Comparison of ENCODE assay signal across 8 cellular contexts in the genomic region with DNA sequence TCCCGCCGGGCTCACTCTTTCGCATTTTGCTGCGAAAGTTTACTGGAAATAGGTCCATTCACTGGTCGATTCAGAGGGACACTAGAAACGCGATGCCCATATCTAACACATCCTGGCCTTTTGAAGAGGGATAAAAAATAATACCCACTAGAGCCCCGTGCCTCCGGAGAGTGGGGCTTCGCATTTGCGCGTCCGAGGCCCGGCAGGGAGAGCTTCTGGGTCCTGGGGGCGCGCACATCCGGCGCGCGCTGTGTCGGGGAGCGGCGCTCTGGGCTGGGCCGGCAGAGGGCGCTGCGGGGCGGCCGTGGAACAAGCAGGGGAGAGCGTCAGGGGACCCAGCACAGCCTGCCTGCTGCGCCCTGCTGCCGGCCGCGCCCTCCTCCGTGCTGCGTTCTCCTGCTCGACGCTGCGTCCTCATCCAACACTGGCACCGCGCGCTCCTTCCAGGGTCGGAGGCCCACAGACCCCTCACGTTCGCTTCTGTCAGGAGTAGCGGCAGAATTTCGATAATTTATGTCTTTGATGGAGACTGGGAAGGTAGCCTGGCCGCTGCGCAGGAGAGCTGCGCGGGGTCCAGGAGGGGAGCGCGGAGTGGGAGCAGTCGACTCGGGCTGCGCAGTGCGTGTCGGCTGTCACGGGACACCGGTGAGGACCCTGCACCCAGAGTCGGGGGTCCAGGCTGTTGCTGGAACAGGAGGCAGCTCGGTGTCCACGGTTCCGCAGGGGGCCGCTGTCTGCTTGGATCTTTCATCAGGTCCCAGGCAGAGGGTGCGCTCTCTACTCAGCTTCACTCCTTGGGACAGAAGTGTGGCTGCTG. TPM values are rescaled to one million over a fixed set of nuclear protein-coding genes. Genes with fewer than 3 reads are reported as not detected.
DNase-seq lines count a peak whose midpoint lies in the region; ATAC-seq and TF ChIP-seq lines count a peak whose summit lies in the region.

No MANE protein-coding gene starts in this region.

- ATAC-seq in GM21717 (IDR thresholded peaks at IDR 0.05; ENCODE audit: unreplicated experiment) (peak; percentile 97), left ventricle myocardium superior (peak; percentile 98), psoas muscle (peak; percentile 97 to 99 (median 98))

- H3K9me3 ChIP-seq in DOHH2 (ENCODE audit: control insufficient read depth, insufficient read depth, low read length) = no peaks in the 10 kb centered on the region
- H3K9me3 ChIP-seq in psoas muscle = no peaks in the 10 kb centered on the region

- H4K20me1 ChIP-seq in DOHH2 (ENCODE audit: control insufficient read depth, insufficient read depth, low read depth, low read length) = no peaks in the 10 kb centered on the region

- H3K27ac ChIP-seq in DOHH2 (ENCODE audit: low read depth, low read length) (no peak overlapping the region), psoas muscle (peak overlapping the region; percentile 68)

- H3K4me1 ChIP-seq in DOHH2 (ENCODE audit: control insufficient read depth, low read length) (no peaks in the 10 kb centered on the region), psoas muscle (no peaks in the 10 kb centered on the region)

- TF ChIP-seq CTCF in DOHH2 (IDR thresholded peaks at IDR 0.05; ENCODE audit: low read depth, low read length, poor library complexity, severe bottlenecking) (peak; percentile 73), psoas muscle (IDR thresholded peaks at IDR 0.05) (peak; percentile 85)

- peak; percentile 51; the same call in 1 of the 2 replicates for TF ChIP-seq RAD21 in Ishikawa (IDR thresholded peaks at IDR 0.05; ENCODE audit: low read depth)

- intact Hi-C loops in left ventricle myocardium superior (cut with micrococcal nuclease) (loop anchor here (10.0 kb wide), 1 partner anchor 635 kb away; no protein-coding TSS in a partner anchor), psoas muscle (cut with DNase I) (loop anchor here (1.0 to 10.0 kb wide), 4 partner anchors 355 to 1172 kb away; partner anchors contain the start of gene CXCL12 (in 1 of the 2))

- WGBS in psoas muscle, 3 donors = 1 to 3% (median 1%) methylated on average over 58 to 65 of the region's 65 CpGs

- TF ChIP-seq EP300 in Ishikawa (IDR thresholded peaks at IDR 0.05; ENCODE audit: borderline replicate concordance) = no peak

- no peaks in the 10 kb centered on the region for H3K9me2 ChIP-seq in DOHH2 (replicated peaks; ENCODE audit: control insufficient read depth, low read length)

- H3K27me3 ChIP-seq in DOHH2 (ENCODE audit: control insufficient read depth, low read length) = no peaks in the 10 kb centered on the region
- no peaks in the 10 kb centered on the region for H3K27me3 ChIP-seq in psoas muscle (ENCODE audit: insufficient read depth in 3 of 3, low read length in 2 of 3)

- peak; percentile 65 to 84 (median 70) for DNase-seq in T-helper 2 cell
- DNase-seq in amygdala (lab: John Stamatoyannopoulos, UW) = peak in 55 of 56 donors; percentile 10 to 84 (median 59)
- DNase-seq in left ventricle myocardium superior = peak; percentile 94
- peak; percentile 86 to 92 for DNase-seq in psoas muscle
- DNase-seq in ureter (ENCODE audit: low spot score) = peak; percentile 93

- no peaks in the 10 kb centered on the region for H3F3A ChIP-seq in DOHH2 (ENCODE audit: control insufficient read depth, insufficient read depth)

- no peak overlapping the region for H3K4me3 ChIP-seq in DOHH2 (ENCODE audit: low read length)
- peak overlapping the region; percentile 66 for H3K4me3 ChIP-seq in psoas muscle

- H3K36me3 ChIP-seq in DOHH2 (ENCODE audit: control insufficient read depth, low read length) = no peaks in the 10 kb centered on the region
- H3K36me3 ChIP-seq in psoas muscle (ENCODE audit: insufficient read depth in 1 of 2, low read depth in 1 of 2) = no peaks in the 10 kb centered on the region

- peak overlapping the region; percentile 34; the same call in 1 of the 2 replicates for H3K4me2 ChIP-seq in DOHH2 (ENCODE audit: low read length)

- H3K79me2 ChIP-seq in DOHH2 (ENCODE audit: control insufficient read depth, low read length) = no peaks in the 10 kb centered on the region

TF ChIP-seq in Ishikawa, 13 proteins besides CTCF, POLR2A, EP300 and RAD21:
- TF ChIP-seq TEAD4 (IDR thresholded peaks at IDR 0.05) (no peak), TCF12 (IDR thresholded peaks at IDR 0.05; ENCODE audit: low read depth) (no peak), EGR1 (IDR thresholded peaks at IDR 0.05) (no peak), CREB1 (IDR thresholded peaks at IDR 0.05; ENCODE audit: low read depth) (no peak), FOXM1 (IDR thresholded peaks at IDR 0.05; ENCODE audit: borderline replicate concordance, low read depth) (no peak), MAX (IDR thresholded peaks at IDR 0.05) (no peak), NFIC (IDR thresholded peaks at IDR 0.05) (no peak), ZBTB7A (IDR thresholded peaks at IDR 0.05; ENCODE audit: low read depth) (no peak), YY1 (IDR thresholded peaks at IDR 0.05; ENCODE audit: low read depth) (no peak), TAF1 (IDR thresholded peaks at IDR 0.05; ENCODE audit: low read depth) (no peak), CEBPB (IDR thresholded peaks at IDR 0.05) (no peak)
- TF ChIP-seq, protein P1, sequence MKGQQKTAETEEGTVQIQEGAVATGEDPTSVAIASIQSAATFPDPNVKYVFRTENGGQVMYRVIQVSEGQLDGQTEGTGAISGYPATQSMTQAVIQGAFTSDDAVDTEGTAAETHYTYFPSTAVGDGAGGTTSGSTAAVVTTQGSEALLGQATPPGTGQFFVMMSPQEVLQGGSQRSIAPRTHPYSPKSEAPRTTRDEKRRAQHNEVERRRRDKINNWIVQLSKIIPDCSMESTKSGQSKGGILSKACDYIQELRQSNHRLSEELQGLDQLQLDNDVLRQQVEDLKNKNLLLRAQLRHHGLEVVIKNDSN (IDR thresholded peaks at IDR 0.05) = no peak
- TF ChIP-seq, protein P2, sequence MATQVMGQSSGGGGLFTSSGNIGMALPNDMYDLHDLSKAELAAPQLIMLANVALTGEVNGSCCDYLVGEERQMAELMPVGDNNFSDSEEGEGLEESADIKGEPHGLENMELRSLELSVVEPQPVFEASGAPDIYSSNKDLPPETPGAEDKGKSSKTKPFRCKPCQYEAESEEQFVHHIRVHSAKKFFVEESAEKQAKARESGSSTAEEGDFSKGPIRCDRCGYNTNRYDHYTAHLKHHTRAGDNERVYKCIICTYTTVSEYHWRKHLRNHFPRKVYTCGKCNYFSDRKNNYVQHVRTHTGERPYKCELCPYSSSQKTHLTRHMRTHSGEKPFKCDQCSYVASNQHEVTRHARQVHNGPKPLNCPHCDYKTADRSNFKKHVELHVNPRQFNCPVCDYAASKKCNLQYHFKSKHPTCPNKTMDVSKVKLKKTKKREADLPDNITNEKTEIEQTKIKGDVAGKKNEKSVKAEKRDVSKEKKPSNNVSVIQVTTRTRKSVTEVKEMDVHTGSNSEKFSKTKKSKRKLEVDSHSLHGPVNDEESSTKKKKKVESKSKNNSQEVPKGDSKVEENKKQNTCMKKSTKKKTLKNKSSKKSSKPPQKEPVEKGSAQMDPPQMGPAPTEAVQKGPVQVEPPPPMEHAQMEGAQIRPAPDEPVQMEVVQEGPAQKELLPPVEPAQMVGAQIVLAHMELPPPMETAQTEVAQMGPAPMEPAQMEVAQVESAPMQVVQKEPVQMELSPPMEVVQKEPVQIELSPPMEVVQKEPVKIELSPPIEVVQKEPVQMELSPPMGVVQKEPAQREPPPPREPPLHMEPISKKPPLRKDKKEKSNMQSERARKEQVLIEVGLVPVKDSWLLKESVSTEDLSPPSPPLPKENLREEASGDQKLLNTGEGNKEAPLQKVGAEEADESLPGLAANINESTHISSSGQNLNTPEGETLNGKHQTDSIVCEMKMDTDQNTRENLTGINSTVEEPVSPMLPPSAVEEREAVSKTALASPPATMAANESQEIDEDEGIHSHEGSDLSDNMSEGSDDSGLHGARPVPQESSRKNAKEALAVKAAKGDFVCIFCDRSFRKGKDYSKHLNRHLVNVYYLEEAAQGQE (IDR thresholded peaks at IDR 0.05; ENCODE audit: low read depth) = no peak

RNA-seq across cellular contexts. Expression of gene ZNF32, which starts 41.5 kb away (rescaled TPM):
- total RNA-seq in left ventricle myocardium superior (47.1 TPM), psoas muscle (10 to 100 TPM; 46.5 to 55.5 (median 50.5) TPM), ureter (33.1 TPM)
- 100 to 1,000 TPM in 1 of 3 donors, 10 to 100 TPM in 2; 69.9 to 145 (median 75.9) TPM for polyA plus RNA-seq in psoas muscle
